In genomic region chr14:91399868-91400640, GRCh38 we compare ENCODE assay signal across 11 cellular contexts. TPM values are rescaled to one million over a fixed set of nuclear protein-coding genes. Genes with fewer than 3 reads are reported as not detected.
DNase-seq lines count a peak whose midpoint lies in the region; ATAC-seq and TF ChIP-seq lines count a peak whose summit lies in the region.
"Had no signal": no experiment of that assay in that cellular context is flagged by ENCODE, and none has a peak within 500 bp of the region (broad histone marks: within the 10 kb centered on the region; RNA-seq: fewer than 3 reads in every experiment).

No MANE protein-coding gene starts in this region.

- H3K23ac ChIP-seq in mesendoderm (ENCODE audit: low read length): no peak overlapping the region

- H3K9me3 ChIP-seq in DOHH2 (ENCODE audit: control insufficient read depth, insufficient read depth, low read length) (no peaks in the 10 kb centered on the region), HAP-1 (no peaks in the 10 kb centered on the region)
- H3K9me3 ChIP-seq: pancreas had no signal

- H3K9me3 Mint-ChIP-seq in T-helper 2 cell treated with Interferon-gamma antibody and Interleukin-4, amounts not matched to agents 5 μg/mL and 100 μg/mL, for 36 hours: no peaks in the 10 kb centered on the region

- peak overlapping the region; percentile 89 for H3K4me2 ChIP-seq in DOHH2 (ENCODE audit: low read length)
- H3K4me2 ChIP-seq in mesendoderm (ENCODE audit: low read length): no peak overlapping the region

- no peak overlapping the region for H3K4ac ChIP-seq in mesendoderm (ENCODE audit: low read depth, low read length)

- peaks cover 54% of the 10 kb centered on the region for H4K20me1 ChIP-seq in DOHH2 (ENCODE audit: control insufficient read depth, insufficient read depth, low read depth, low read length)

- H3K9ac ChIP-seq in mesendoderm (ENCODE audit: low read length): peak overlapping the region; percentile 13

- no peak overlapping the region for H2BK120ac ChIP-seq in mesendoderm (ENCODE audit: low read depth, low read length)

- H3K4me1 ChIP-seq in DOHH2 (ENCODE audit: control insufficient read depth, low read length) (peaks cover 95% of the 10 kb centered on the region), mesendoderm (ENCODE audit: control insufficient read depth, low read depth, low read length) (peaks cover 18% of the 10 kb centered on the region), HAP-1 (no peaks in the 10 kb centered on the region)

- H4K8ac ChIP-seq in mesendoderm (ENCODE audit: low read depth, low read length): no peak overlapping the region

- peaks cover 77% of the 10 kb centered on the region for H3K4me1 Mint-ChIP-seq in T-helper 2 cell treated with Interferon-gamma antibody and Interleukin-4, amounts not matched to agents 5 μg/mL and 100 μg/mL, for 36 hours (ENCODE audit: low read depth)

- peaks cover 48% of the 10 kb centered on the region for H3K36me3 Mint-ChIP-seq in T-helper 2 cell treated with Interferon-gamma antibody and Interleukin-4, amounts not matched to agents 5 μg/mL and 100 μg/mL, for 36 hours (ENCODE audit: low read depth)

- no CpG with 5 or more reads among the region's 20 CpGs for WGBS in mesendoderm (ENCODE audit: extremely low coverage, insufficient coverage, low lambda C conversion rate)

- H3K27ac ChIP-seq in DOHH2 (ENCODE audit: low read depth, low read length) (peak overlapping the region; percentile 78), mesendoderm (ENCODE audit: low read depth, low read length) (no peak overlapping the region), substantia nigra (ENCODE audit: low read depth, low read length, poor library complexity, severe bottlenecking) (no peak overlapping the region)
- H3K27ac ChIP-seq: cardiac muscle cell, pancreas had no signal

- H2BK15ac ChIP-seq in mesendoderm (replicated peaks; ENCODE audit: low read depth): no peak overlapping the region

- H3K9me2 ChIP-seq in DOHH2 (replicated peaks; ENCODE audit: control insufficient read depth, low read length): no peaks in the 10 kb centered on the region

- no peak for TF ChIP-seq CTCF in DOHH2 (IDR thresholded peaks at IDR 0.05; ENCODE audit: low read depth, low read length, poor library complexity, severe bottlenecking)

- no peak overlapping the region for H2BK5ac ChIP-seq in mesendoderm (ENCODE audit: low read length)

- no peak overlapping the region for H2AK5ac ChIP-seq in mesendoderm (ENCODE audit: low read length)

- peak overlapping the region; percentile 70 for H3K4me3 ChIP-seq in DOHH2 (ENCODE audit: low read length)
- no peak overlapping the region for H3K4me3 ChIP-seq in mesendoderm (ENCODE audit: low read length)
- H3K4me3 ChIP-seq in HAP-1: no peak overlapping the region
- H3K4me3 ChIP-seq: cardiac muscle cell had no signal

- H4K5ac ChIP-seq in mesendoderm (ENCODE audit: low read length): no peak overlapping the region

- H3K79me1 ChIP-seq in mesendoderm (ENCODE audit: low read length): peaks cover 20% of the 10 kb centered on the region

- no peaks in the 10 kb centered on the region for H3K27me3 Mint-ChIP-seq in T-helper 2 cell treated with Interferon-gamma antibody and Interleukin-4, amounts not matched to agents 5 μg/mL and 100 μg/mL, for 36 hours (ENCODE audit: low read depth)

- in situ Hi-C loops in HAP-1 (cut with MboI; ENCODE audit: low sequenced_read_pairs): no loop called here

- H3K4me3 Mint-ChIP-seq in T-helper 2 cell treated with Interferon-gamma antibody and Interleukin-4, amounts not matched to agents 5 μg/mL and 100 μg/mL, for 36 hours: peak overlapping the region; percentile 99

- H3K56ac ChIP-seq in mesendoderm (ENCODE audit: low read length): peak overlapping the region; percentile 17

- H3F3A ChIP-seq in DOHH2 (ENCODE audit: control insufficient read depth, insufficient read depth): peaks cover 19% of the 10 kb centered on the region

- ATAC-seq in GM21619 (IDR thresholded peaks at IDR 0.05; ENCODE audit: unreplicated experiment): peak; percentile 40
- no peak for ATAC-seq in HG03045 (IDR thresholded peaks at IDR 0.05; ENCODE audit: unreplicated experiment)

- H3K18ac ChIP-seq in mesendoderm (ENCODE audit: low read length): no peak overlapping the region

- peaks cover 56% of the 10 kb centered on the region for H3K36me3 ChIP-seq in DOHH2 (ENCODE audit: control insufficient read depth, low read length)
- no peaks in the 10 kb centered on the region for H3K36me3 ChIP-seq in mesendoderm (ENCODE audit: control insufficient read depth, insufficient read depth, low read length)
- no peaks in the 10 kb centered on the region for H3K36me3 ChIP-seq in HAP-1 (replicated peaks)
- H3K36me3 ChIP-seq: cardiac muscle cell, pancreas had no signal

- peak overlapping the region; percentile 93 for H3K27ac Mint-ChIP-seq in T-helper 2 cell treated with Interferon-gamma antibody and Interleukin-4, amounts not matched to agents 5 μg/mL and 100 μg/mL, for 36 hours

- H3K79me2 ChIP-seq in DOHH2 (ENCODE audit: control insufficient read depth, low read length): peaks cover 98% of the 10 kb centered on the region
- H3K79me2 ChIP-seq in mesendoderm (ENCODE audit: control insufficient read depth, insufficient read depth, low read length): peaks cover 75% of the 10 kb centered on the region

- H3K27me3 ChIP-seq in DOHH2 (ENCODE audit: control insufficient read depth, low read length) (no peaks in the 10 kb centered on the region), mesendoderm (ENCODE audit: insufficient read depth, low read length, poor library complexity) (no peaks in the 10 kb centered on the region), HAP-1 (ENCODE audit: low read depth) (no peaks in the 10 kb centered on the region)
- H3K27me3 ChIP-seq: pancreas had no signal

- DNase-seq in T-helper 2 cell treated with Interferon-gamma antibody and Interleukin-4, amounts not matched to agents 5 μg/mL and 100 μg/mL, for 36 hours (ENCODE audit: low spot score): no peak
- DNase-seq in mesendoderm (no peak), substantia nigra (lab: John Stamatoyannopoulos, UW) (no peak), SK-N-DZ (ENCODE audit: low spot score) (no peak), HAP-1 (ENCODE audit: low spot score in 2 of 2) (no peak)
- DNase-seq: NK-92 treated with Interleukin-12 subunit alpha and Interleukin-12 subunit beta, amount 100 ng/mL, for 24 hours had no signal

RNA-seq across cellular contexts. Expression of gene CCDC88C, which starts 17.6 kb away (rescaled TPM):
- polyA plus RNA-seq in mesendoderm (2013, experiment 1 of 2): 19.8 TPM
- polyA plus RNA-seq in mesendoderm (2013, experiment 2 of 2): 20.9 TPM
- polyA plus RNA-seq in SK-N-DZ (2014; cell fraction: cytosol; rRNA removed): 3.7 and 4.2 TPM in 2 replicates
- polyA plus RNA-seq in SK-N-DZ (2014; cell fraction: nucleus; rRNA removed): 7.4 and 8.6 TPM in 2 replicates
